Comparison of ENCODE assay signal across 2 cellular contexts in the genomic region with DNA sequence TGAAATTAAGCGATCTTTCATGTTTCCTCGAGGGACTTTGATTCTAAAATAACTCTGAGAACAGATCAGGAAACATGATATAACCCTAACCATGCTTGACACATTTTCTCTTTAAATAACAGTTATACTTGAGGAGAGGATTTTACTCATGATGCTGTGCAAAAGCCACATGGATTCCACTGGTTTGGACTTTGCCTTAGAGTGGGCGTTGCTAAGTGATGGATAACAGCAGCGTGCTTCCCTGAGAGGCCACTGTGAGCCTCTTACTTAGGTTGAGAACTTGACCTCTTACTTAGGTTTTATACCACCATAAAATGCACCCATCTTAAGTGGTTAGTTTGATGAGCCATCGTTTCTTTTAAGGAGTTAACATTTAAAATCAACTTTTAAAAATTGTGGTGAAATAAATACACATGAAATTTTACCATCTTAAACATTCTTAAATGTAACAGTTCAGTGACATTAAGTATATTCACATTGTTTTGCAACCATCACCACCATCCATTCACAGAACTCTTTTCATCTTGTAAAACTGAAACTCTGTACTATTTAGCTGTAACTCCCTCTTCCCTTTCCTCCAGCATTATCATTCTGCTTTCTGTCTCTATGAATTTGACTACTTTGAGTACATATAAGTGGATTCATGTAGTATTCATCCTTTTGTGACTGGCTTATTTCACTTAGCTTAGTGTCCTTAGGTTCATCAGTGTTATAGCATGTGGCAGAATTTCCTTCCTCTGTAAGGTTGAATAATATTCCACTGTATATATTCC.
TF ChIP-seq lines count a peak whose summit lies in the region.

No MANE protein-coding gene starts in this region.

TF ChIP-seq in GM12878, 131 proteins besides CTCF, POLR2A, EP300 and RAD21 (continued from another document):
- TF ChIP-seq, protein P1, sequence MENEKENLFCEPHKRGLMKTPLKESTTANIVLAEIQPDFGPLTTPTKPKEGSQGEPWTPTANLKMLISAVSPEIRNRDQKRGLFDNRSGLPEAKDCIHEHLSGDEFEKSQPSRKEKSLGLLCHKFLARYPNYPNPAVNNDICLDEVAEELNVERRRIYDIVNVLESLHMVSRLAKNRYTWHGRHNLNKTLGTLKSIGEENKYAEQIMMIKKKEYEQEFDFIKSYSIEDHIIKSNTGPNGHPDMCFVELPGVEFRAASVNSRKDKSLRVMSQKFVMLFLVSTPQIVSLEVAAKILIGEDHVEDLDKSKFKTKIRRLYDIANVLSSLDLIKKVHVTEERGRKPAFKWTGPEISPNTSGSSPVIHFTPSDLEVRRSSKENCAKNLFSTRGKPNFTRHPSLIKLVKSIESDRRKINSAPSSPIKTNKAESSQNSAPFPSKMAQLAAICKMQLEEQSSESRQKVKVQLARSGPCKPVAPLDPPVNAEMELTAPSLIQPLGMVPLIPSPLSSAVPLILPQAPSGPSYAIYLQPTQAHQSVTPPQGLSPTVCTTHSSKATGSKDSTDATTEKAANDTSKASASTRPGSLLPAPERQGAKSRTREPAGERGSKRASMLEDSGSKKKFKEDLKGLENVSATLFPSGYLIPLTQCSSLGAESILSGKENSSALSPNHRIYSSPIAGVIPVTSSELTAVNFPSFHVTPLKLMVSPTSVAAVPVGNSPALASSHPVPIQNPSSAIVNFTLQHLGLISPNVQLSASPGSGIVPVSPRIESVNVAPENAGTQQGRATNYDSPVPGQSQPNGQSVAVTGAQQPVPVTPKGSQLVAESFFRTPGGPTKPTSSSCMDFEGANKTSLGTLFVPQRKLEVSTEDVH (IDR thresholded peaks at IDR 0.05; ENCODE audit: low read depth, partially characterized antibody), result no peak
- TF ChIP-seq KLF5 (IDR thresholded peaks at IDR 0.05; ENCODE audit: partially characterized antibody) (no peak), NBN (IDR thresholded peaks at IDR 0.05) (peak; percentile 18; the same call in 1 of the 2 replicates), CREB1 (IDR thresholded peaks at IDR 0.05; ENCODE audit: low read depth) (0 out of 2 replicates have a peak, but pooled peaks have one; percentile 4), IKZF1 (conservative IDR thresholded peaks at IDR 0.05) (peak; percentile 45), NR2F1 (conservative IDR thresholded peaks at IDR 0.05) (peak; percentile 51; the same call in 1 of the 2 replicates), MEF2B (IDR thresholded peaks at IDR 0.05; ENCODE audit: partially characterized antibody, poor library complexity, severe bottlenecking) (peak; percentile 48), PAX5 (IDR thresholded peaks at IDR 0.05; ENCODE audit: borderline replicate concordance, low read depth, low read length) (no peak), DPF2 (IDR thresholded peaks at IDR 0.05) (0 out of 2 replicates have a peak, but pooled peaks have one; percentile 14), RUNX3 (IDR thresholded peaks at IDR 0.05; ENCODE audit: low read length) (0 out of 2 replicates have a peak, but pooled peaks have one; percentile 9)
- TF ChIP-seq, protein P2, sequence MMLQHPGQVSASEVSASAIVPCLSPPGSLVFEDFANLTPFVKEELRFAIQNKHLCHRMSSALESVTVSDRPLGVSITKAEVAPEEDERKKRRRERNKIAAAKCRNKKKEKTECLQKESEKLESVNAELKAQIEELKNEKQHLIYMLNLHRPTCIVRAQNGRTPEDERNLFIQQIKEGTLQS (IDR thresholded peaks at IDR 0.05; ENCODE audit: borderline replicate concordance, extremely low read depth, low read depth, low read length), result no peak
- TF ChIP-seq, protein P3, sequence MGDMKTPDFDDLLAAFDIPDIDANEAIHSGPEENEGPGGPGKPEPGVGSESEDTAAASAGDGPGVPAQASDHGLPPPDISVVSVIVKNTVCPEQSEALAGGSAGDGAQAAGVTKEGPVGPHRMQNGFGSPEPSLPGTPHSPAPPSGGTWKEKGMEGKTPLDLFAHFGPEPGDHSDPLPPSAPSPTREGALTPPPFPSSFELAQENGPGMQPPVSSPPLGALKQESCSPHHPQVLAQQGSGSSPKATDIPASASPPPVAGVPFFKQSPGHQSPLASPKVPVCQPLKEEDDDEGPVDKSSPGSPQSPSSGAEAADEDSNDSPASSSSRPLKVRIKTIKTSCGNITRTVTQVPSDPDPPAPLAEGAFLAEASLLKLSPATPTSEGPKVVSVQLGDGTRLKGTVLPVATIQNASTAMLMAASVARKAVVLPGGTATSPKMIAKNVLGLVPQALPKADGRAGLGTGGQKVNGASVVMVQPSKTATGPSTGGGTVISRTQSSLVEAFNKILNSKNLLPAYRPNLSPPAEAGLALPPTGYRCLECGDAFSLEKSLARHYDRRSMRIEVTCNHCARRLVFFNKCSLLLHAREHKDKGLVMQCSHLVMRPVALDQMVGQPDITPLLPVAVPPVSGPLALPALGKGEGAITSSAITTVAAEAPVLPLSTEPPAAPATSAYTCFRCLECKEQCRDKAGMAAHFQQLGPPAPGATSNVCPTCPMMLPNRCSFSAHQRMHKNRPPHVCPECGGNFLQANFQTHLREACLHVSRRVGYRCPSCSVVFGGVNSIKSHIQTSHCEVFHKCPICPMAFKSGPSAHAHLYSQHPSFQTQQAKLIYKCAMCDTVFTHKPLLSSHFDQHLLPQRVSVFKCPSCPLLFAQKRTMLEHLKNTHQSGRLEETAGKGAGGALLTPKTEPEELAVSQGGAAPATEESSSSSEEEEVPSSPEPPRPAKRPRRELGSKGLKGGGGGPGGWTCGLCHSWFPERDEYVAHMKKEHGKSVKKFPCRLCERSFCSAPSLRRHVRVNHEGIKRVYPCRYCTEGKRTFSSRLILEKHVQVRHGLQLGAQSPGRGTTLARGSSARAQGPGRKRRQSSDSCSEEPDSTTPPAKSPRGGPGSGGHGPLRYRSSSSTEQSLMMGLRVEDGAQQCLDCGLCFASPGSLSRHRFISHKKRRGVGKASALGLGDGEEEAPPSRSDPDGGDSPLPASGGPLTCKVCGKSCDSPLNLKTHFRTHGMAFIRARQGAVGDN (IDR thresholded peaks at IDR 0.05), result no peak
- TF ChIP-seq, protein P4, sequence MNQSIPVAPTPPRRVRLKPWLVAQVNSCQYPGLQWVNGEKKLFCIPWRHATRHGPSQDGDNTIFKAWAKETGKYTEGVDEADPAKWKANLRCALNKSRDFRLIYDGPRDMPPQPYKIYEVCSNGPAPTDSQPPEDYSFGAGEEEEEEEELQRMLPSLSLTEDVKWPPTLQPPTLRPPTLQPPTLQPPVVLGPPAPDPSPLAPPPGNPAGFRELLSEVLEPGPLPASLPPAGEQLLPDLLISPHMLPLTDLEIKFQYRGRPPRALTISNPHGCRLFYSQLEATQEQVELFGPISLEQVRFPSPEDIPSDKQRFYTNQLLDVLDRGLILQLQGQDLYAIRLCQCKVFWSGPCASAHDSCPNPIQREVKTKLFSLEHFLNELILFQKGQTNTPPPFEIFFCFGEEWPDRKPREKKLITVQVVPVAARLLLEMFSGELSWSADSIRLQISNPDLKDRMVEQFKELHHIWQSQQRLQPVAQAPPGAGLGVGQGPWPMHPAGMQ (IDR thresholded peaks at IDR 0.05; ENCODE audit: borderline replicate concordance), result no peak
- TF ChIP-seq, protein P5, sequence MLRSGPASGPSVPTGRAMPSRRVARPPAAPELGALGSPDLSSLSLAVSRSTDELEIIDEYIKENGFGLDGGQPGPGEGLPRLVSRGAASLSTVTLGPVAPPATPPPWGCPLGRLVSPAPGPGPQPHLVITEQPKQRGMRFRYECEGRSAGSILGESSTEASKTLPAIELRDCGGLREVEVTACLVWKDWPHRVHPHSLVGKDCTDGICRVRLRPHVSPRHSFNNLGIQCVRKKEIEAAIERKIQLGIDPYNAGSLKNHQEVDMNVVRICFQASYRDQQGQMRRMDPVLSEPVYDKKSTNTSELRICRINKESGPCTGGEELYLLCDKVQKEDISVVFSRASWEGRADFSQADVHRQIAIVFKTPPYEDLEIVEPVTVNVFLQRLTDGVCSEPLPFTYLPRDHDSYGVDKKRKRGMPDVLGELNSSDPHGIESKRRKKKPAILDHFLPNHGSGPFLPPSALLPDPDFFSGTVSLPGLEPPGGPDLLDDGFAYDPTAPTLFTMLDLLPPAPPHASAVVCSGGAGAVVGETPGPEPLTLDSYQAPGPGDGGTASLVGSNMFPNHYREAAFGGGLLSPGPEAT (IDR thresholded peaks at IDR 0.05; ENCODE audit: low read depth), result 0 out of 2 replicates have a peak, but pooled peaks have one; percentile 12
TF ChIP-seq in GM12878: peak in this region for 10.

TF ChIP-seq in SK-N-SH treated with all-trans-retinoic acid at 6 μM for 48 hours, 23 proteins besides CTCF, POLR2A, EP300 and RAD21 (continued from another document):
- TF ChIP-seq, protein P6, sequence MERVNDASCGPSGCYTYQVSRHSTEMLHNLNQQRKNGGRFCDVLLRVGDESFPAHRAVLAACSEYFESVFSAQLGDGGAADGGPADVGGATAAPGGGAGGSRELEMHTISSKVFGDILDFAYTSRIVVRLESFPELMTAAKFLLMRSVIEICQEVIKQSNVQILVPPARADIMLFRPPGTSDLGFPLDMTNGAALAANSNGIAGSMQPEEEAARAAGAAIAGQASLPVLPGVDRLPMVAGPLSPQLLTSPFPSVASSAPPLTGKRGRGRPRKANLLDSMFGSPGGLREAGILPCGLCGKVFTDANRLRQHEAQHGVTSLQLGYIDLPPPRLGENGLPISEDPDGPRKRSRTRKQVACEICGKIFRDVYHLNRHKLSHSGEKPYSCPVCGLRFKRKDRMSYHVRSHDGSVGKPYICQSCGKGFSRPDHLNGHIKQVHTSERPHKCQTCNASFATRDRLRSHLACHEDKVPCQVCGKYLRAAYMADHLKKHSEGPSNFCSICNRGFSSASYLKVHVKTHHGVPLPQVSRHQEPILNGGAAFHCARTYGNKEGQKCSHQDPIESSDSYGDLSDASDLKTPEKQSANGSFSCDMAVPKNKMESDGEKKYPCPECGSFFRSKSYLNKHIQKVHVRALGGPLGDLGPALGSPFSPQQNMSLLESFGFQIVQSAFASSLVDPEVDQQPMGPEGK (CRISPR knock-in tag; IDR thresholded peaks at IDR 0.05; ENCODE audit: borderline replicate concordance), result no peak
- no peak for TF ChIP-seq ZFP3 (CRISPR knock-in tag; IDR thresholded peaks at IDR 0.05)
- no peak for TF ChIP-seq ESRRG (CRISPR knock-in tag; IDR thresholded peaks at IDR 0.05)
- TF ChIP-seq, protein P7, sequence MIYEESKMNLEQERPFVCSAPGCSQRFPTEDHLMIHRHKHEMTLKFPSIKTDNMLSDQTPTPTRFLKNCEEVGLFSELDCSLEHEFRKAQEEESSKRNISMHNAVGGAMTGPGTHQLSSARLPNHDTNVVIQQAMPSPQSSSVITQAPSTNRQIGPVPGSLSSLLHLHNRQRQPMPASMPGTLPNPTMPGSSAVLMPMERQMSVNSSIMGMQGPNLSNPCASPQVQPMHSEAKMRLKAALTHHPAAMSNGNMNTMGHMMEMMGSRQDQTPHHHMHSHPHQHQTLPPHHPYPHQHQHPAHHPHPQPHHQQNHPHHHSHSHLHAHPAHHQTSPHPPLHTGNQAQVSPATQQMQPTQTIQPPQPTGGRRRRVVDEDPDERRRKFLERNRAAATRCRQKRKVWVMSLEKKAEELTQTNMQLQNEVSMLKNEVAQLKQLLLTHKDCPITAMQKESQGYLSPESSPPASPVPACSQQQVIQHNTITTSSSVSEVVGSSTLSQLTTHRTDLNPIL (CRISPR knock-in tag; IDR thresholded peaks at IDR 0.05; ENCODE audit: low read depth), result no peak
- no peak for TF ChIP-seq GLIS3 (CRISPR knock-in tag; IDR thresholded peaks at IDR 0.05)
- TF ChIP-seq, protein P8, sequence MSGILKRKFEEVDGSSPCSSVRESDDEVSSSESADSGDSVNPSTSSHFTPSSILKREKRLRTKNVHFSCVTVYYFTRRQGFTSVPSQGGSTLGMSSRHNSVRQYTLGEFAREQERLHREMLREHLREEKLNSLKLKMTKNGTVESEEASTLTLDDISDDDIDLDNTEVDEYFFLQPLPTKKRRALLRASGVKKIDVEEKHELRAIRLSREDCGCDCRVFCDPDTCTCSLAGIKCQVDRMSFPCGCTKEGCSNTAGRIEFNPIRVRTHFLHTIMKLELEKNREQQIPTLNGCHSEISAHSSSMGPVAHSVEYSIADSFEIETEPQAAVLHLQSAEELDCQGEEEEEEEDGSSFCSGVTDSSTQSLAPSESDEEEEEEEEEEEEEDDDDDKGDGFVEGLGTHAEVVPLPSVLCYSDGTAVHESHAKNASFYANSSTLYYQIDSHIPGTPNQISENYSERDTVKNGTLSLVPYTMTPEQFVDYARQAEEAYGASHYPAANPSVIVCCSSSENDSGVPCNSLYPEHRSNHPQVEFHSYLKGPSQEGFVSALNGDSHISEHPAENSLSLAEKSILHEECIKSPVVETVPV (CRISPR knock-in tag; IDR thresholded peaks at IDR 0.05), result no peak
- TF ChIP-seq ZFP30 (CRISPR knock-in tag; IDR thresholded peaks at IDR 0.05), result no peak
- no peak for TF ChIP-seq CSDC2 (CRISPR knock-in tag; IDR thresholded peaks at IDR 0.05)
